2 cellular contexts compared by ENCODE assay signal in the genomic region with DNA sequence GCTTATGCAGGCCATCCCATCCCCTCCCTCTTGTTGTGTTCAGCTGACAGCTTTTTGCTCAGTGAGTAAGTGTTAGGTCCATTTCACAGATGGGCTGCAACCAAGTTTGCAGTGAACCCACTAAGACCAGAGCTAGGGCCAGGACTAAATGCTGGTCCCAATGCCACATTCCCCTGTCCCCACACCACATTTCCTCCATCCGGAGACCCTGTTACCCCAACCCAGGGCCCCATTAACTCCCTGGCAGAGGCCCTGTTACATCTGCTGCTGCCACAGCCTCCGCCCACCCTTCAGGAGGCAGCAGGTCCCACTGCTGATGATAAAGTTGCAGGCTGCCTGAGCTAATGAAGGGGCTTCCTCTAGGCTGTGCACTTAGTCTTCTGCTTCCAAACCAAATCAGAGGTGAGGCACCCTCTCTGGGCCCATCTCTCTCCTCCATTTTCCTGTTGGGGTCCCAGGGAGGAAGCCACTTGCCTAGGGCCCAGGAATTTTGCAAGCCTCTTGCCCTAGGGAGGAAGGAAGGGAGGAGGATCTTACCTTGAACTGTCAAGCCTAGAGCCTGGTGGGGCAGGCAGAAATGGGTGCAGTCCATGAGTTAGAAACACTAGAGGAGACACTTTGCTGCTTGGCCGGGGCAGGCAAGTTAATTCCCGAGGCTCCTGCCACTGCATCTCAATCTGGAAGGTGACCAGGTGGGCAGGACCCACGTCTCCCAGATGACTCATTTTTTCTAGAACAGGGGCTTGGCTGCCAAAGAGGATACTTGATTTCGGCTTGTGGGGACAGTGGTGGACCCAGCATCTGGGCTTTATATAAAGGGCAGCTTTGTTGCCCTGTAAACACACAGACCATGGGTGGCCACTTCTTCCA.
TF ChIP-seq lines count a peak whose summit lies in the region.

No MANE protein-coding gene starts in this region.

TF ChIP-seq in A549, 52 proteins besides CTCF, POLR2A, EP300 and RAD21 (continued from another document):
- TF ChIP-seq PBX3 (IDR thresholded peaks at IDR 0.05) (peak; percentile 33; the same call in 1 of the 2 replicates), HOXB13 (CRISPR knock-in tag; IDR thresholded peaks at IDR 0.05; ENCODE audit: low read depth) (no peak), CHD2 (IDR thresholded peaks at IDR 0.05; ENCODE audit: low read length, partially characterized antibody) (no peak), TP53 (CRISPR knock-in tag; IDR thresholded peaks at IDR 0.05) (0 out of 2 replicates have a peak, but pooled peaks have one; percentile 15), CEBPB (IDR thresholded peaks at IDR 0.05) (no peak)

TF ChIP-seq in HEK293, 187 proteins besides CTCF, POLR2A, EP300 and RAD21 (continued from another document):
- TF ChIP-seq IKZF3 (tag by site-specific recombination; IDR thresholded peaks at IDR 0.05) = peak; percentile 16; the same call in 1 of the 2 replicates
- TF ChIP-seq SALL2 (tag by site-specific recombination; IDR thresholded peaks at IDR 0.05; ENCODE audit: borderline replicate concordance) = no peak
- TF ChIP-seq ZNF169 (tag by site-specific recombination; IDR thresholded peaks at IDR 0.05) = no peak
- TF ChIP-seq ZNF513 (tag by site-specific recombination; IDR thresholded peaks at IDR 0.05) = 0 out of 2 replicates have a peak, but pooled peaks have one; percentile 9
- TF ChIP-seq ZNF449 (tag by site-specific recombination; IDR thresholded peaks at IDR 0.05) = no peak
- TF ChIP-seq KLF7 (tag by site-specific recombination; IDR thresholded peaks at IDR 0.05; ENCODE audit: borderline replicate concordance) = peak; percentile 18; the same call in 1 of the 2 replicates
- peak; percentile 48; the same call in 1 of the 2 replicates for TF ChIP-seq ZNF24 (tag by site-specific recombination; IDR thresholded peaks at IDR 0.05)
- no peak for TF ChIP-seq ZNF391 (tag by site-specific recombination; IDR thresholded peaks at IDR 0.05; ENCODE audit: borderline replicate concordance, low read depth)
- TF ChIP-seq ZNF221 (tag by site-specific recombination; IDR thresholded peaks at IDR 0.05; ENCODE audit: borderline replicate concordance) = no peak
- no peak for TF ChIP-seq PRDM4 (tag by site-specific recombination; IDR thresholded peaks at IDR 0.05)
- TF ChIP-seq ZNF768 (tag by site-specific recombination; IDR thresholded peaks at IDR 0.05) = no peak; the same call in 1 of the 2 replicates
- TF ChIP-seq SP7 (tag by site-specific recombination; IDR thresholded peaks at IDR 0.05) = peak; percentile 20; the same call in 1 of the 2 replicates
- no peak for TF ChIP-seq KLF16 (tag by site-specific recombination; IDR thresholded peaks at IDR 0.05)
- TF ChIP-seq EGR2 (tag by site-specific recombination; IDR thresholded peaks at IDR 0.05; ENCODE audit: low read depth) = peak; percentile 40; the same call in 1 of the 2 replicates
- TF ChIP-seq, protein P1, sequence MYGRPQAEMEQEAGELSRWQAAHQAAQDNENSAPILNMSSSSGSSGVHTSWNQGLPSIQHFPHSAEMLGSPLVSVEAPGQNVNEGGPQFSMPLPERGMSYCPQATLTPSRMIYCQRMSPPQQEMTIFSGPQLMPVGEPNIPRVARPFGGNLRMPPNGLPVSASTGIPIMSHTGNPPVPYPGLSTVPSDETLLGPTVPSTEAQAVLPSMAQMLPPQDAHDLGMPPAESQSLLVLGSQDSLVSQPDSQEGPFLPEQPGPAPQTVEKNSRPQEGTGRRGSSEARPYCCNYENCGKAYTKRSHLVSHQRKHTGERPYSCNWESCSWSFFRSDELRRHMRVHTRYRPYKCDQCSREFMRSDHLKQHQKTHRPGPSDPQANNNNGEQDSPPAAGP (tag by site-specific recombination; IDR thresholded peaks at IDR 0.05) = 0 out of 2 replicates have a peak, but pooled peaks have one; percentile 21
- TF ChIP-seq RBAK (tag by site-specific recombination; IDR thresholded peaks at IDR 0.05) = 0 out of 2 replicates have a peak, but pooled peaks have one; percentile 23
- no peak for TF ChIP-seq GLIS1 (tag by site-specific recombination; IDR thresholded peaks at IDR 0.05)
- peak; percentile 27; the same call in 1 of the 2 replicates for TF ChIP-seq ZSCAN30 (tag by site-specific recombination; IDR thresholded peaks at IDR 0.05)
- no peak for TF ChIP-seq ZNF114 (tag by site-specific recombination; IDR thresholded peaks at IDR 0.05)
- peak; percentile 77 for TF ChIP-seq ZFHX2 (tag by site-specific recombination; conservative IDR thresholded peaks at IDR 0.05)
- TF ChIP-seq ZBTB20 (tag by site-specific recombination; IDR thresholded peaks at IDR 0.05) = peak; percentile 34; the same call in 1 of the 2 replicates
- TF ChIP-seq HOXC10 (CRISPR knock-in tag; IDR thresholded peaks at IDR 0.05) = no peak
- TF ChIP-seq, protein P2, sequence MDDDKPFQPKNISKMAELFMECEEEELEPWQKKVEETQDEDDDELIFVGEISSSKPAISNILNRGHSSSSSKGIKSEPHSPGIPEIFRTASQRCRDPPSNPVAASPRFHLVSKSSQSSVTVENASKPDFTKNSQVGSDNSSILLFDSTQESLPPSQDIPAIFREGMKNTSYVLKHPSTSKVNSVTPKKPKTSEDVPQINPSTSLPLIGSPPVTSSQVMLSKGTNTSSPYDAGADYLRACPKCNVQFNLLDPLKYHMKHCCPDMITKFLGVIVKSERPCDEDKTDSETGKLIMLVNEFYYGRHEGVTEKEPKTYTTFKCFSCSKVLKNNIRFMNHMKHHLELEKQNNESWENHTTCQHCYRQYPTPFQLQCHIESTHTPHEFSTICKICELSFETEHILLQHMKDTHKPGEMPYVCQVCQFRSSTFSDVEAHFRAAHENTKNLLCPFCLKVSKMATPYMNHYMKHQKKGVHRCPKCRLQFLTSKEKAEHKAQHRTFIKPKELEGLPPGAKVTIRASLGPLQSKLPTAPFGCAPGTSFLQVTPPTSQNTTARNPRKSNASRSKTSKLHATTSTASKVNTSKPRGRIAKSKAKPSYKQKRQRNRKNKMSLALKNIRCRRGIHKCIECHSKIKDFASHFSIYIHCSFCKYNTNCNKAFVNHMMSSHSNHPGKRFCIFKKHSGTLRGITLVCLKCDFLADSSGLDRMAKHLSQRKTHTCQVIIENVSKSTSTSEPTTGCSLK (tag by site-specific recombination; IDR thresholded peaks at IDR 0.05) = no peak
- TF ChIP-seq ZNF600 (tag by site-specific recombination; IDR thresholded peaks at IDR 0.05) = peak; percentile 13; the same call in 1 of the 2 replicates
- peak; percentile 39; the same call in 1 of the 2 replicates for TF ChIP-seq KLF1 (tag by site-specific recombination; IDR thresholded peaks at IDR 0.05)
- TF ChIP-seq ZXDB (tag by site-specific recombination; IDR thresholded peaks at IDR 0.05) = peak; percentile 36; the same call in 1 of the 2 replicates
